Comparison of ENCODE assay signal across 18 cellular contexts in genomic region chr20:37389241-37389747, GRCh38. TPM values are rescaled to one million over a fixed set of nuclear protein-coding genes. Genes with fewer than 3 reads are reported as not detected.
DNase-seq lines count a peak whose midpoint lies in the region; ATAC-seq and TF ChIP-seq lines count a peak whose summit lies in the region.
"Had no signal": no experiment of that assay in that cellular context is flagged by ENCODE, and none has a peak within 500 bp of the region (broad histone marks: within the 10 kb centered on the region; RNA-seq: fewer than 3 reads in every experiment).

No MANE protein-coding gene starts in this region.

- H2AFZ ChIP-seq in H9 (ENCODE audit: low read length) (no peak overlapping the region), hepatocyte (no peak overlapping the region), osteoblast (ENCODE audit: low read length) (no peak overlapping the region)

- H3K4me2 ChIP-seq in H9 (ENCODE audit: insufficient read depth, insufficient read length, low read length) (no peak overlapping the region), hepatocyte (no peak overlapping the region), osteoblast (ENCODE audit: insufficient read depth, low read length) (no peak overlapping the region)

- H4K91ac ChIP-seq in H9 (ENCODE audit: insufficient read length, low read depth, low read length): no peak overlapping the region

- no peak overlapping the region for H4K8ac ChIP-seq in H9 (replicated peaks; ENCODE audit: insufficient read length, low read depth, low read length)

- no peak overlapping the region for H3T11ph ChIP-seq in H9 (ENCODE audit: low read length)

- no peak for ATAC-seq in HG02884 (IDR thresholded peaks at IDR 0.05; ENCODE audit: unreplicated experiment)

- H3K79me2 ChIP-seq in H9 (ENCODE audit: insufficient read depth, low read length): no peaks in the 10 kb centered on the region
- H3K79me2 ChIP-seq in hepatocyte: no peaks in the 10 kb centered on the region
- no peaks in the 10 kb centered on the region for H3K79me2 ChIP-seq in osteoblast (ENCODE audit: insufficient read depth, low read length)

- H3K9me2 ChIP-seq in hepatocyte (replicated peaks; ENCODE audit: insufficient read depth): no peaks in the 10 kb centered on the region

- H3K9ac ChIP-seq in H9 (ENCODE audit: extremely low read depth, insufficient read length, low read length): no peak overlapping the region

- no peaks in the 10 kb centered on the region for H3K27me3 ChIP-seq in H9 (ENCODE audit: insufficient read depth, low read length)
- no peaks in the 10 kb centered on the region for H3K27me3 ChIP-seq in hepatocyte
- no peaks in the 10 kb centered on the region for H3K27me3 ChIP-seq in osteoblast (ENCODE audit: insufficient read depth, low read length)

- no peak overlapping the region for H2BK120ac ChIP-seq in H9 (ENCODE audit: low read depth, low read length, poor library complexity, severe bottlenecking)

- H3K9me3 Mint-ChIP-seq in H9: no peaks in the 10 kb centered on the region; a peak in 1 of 5 replicates
- H3K9me3 Mint-ChIP-seq: CD4-positive, alpha-beta T cell had no signal

- no peaks in the 10 kb centered on the region; the same call in 1 of the 2 replicates for H3K27me3 Mint-ChIP-seq in H9 (ENCODE audit: low read depth)
- H3K27me3 Mint-ChIP-seq: B cell; CD4-positive, alpha-beta T cell had no signal

- no peak overlapping the region for H2BK5ac ChIP-seq in H9 (ENCODE audit: insufficient read length, low read length)

- H3K36me3 ChIP-seq in hepatocyte (replicated peaks; ENCODE audit: insufficient read depth, low read depth): no peaks in the 10 kb centered on the region
- peaks cover 48% of the 10 kb centered on the region for H3K36me3 ChIP-seq in osteoblast (ENCODE audit: insufficient read depth, low read length)

- no peak overlapping the region for H3K4me3 Mint-ChIP-seq in H9
- H3K4me3 Mint-ChIP-seq: B cell; CD4-positive, alpha-beta T cell had no signal

- H3K4me3 ChIP-seq in hepatocyte (no peak overlapping the region), osteoblast (ENCODE audit: insufficient read depth, low read length) (no peak overlapping the region)

- H4K5ac ChIP-seq in H9 (ENCODE audit: insufficient read length, low read depth, low read length): no peak overlapping the region

- H3K9me3 ChIP-seq in H9 (ENCODE audit: control insufficient read depth, low read depth, low read length) (no peaks in the 10 kb centered on the region), hepatocyte (ENCODE audit: low read depth) (no peaks in the 10 kb centered on the region), osteoblast (ENCODE audit: low read depth, low read length) (no peaks in the 10 kb centered on the region)

- H3K36me3 Mint-ChIP-seq in H9 (ENCODE audit: insufficient read depth in 1 of 3, low read depth in 3 of 3): peaks cover 9 to 44% (median 34%) of the 10 kb centered on the region in 3 experiments

- H3K4me1 Mint-ChIP-seq in H9: peaks cover 7 to 16% of the 10 kb centered on the region in 2 experiments

- H3K4me1 ChIP-seq in H9 (ENCODE audit: insufficient read depth, low read length) (no peaks in the 10 kb centered on the region; the same call in 1 of the 2 replicates), hepatocyte (ENCODE audit: insufficient read depth) (no peaks in the 10 kb centered on the region), osteoblast (ENCODE audit: insufficient read depth, low read length) (no peaks in the 10 kb centered on the region)

- no peak overlapping the region for H3K18ac ChIP-seq in H9 (ENCODE audit: insufficient read length, low read depth, low read length)

- no peak overlapping the region for H2BK15ac ChIP-seq in H9 (ENCODE audit: low read depth, low read length)

- no peak overlapping the region for H3K56ac ChIP-seq in H9 (ENCODE audit: insufficient read length, low read depth, low read length)

- no peak overlapping the region for H3K14ac ChIP-seq in H9 (ENCODE audit: insufficient read depth, low read length)

- no peak overlapping the region for H3K27ac ChIP-seq in H9 (ENCODE audit: insufficient read length, low read depth, low read length)
- H3K27ac ChIP-seq in hepatocyte: no peak overlapping the region
- no peak overlapping the region for H3K27ac ChIP-seq in osteoblast (ENCODE audit: low read depth, low read length)

- H3K4ac ChIP-seq in H9 (ENCODE audit: low read depth, low read length): no peak overlapping the region

- no peak overlapping the region for H3K23ac ChIP-seq in H9 (ENCODE audit: insufficient read length, low read depth, low read length)

- TF ChIP-seq CTCF in H9 (conservative IDR thresholded peaks at IDR 0.05) (no peak), hepatocyte (IDR thresholded peaks at IDR 0.05; ENCODE audit: poor library complexity) (no peak), osteoblast (IDR thresholded peaks at IDR 0.05; ENCODE audit: extremely low read depth, low read depth, low read length) (no peak)

- no peaks in the 10 kb centered on the region for H3K23me2 ChIP-seq in H9 (ENCODE audit: insufficient read length, low read depth, low read length, poor library complexity, severe bottlenecking)

- WGBS in H9 (ENCODE audit: extremely low coverage, insufficient read length, low lambda C conversion rate): no CpG with 5 or more reads among the region's 12 CpGs
- WGBS in hepatocyte (ENCODE audit: low lambda C conversion rate, missing lambda C conversion rate): 99% methylated on average over 12 of the region's 12 CpGs

- H3K27ac Mint-ChIP-seq in H9: no peak overlapping the region
- H3K27ac Mint-ChIP-seq: B cell; CD4-positive, alpha-beta T cell had no signal

- no peak overlapping the region for H2BK12ac ChIP-seq in H9 (ENCODE audit: insufficient read length, low read depth, low read length)

- no peak overlapping the region for H2AK5ac ChIP-seq in H9 (ENCODE audit: insufficient read length, low read length)

- H4K20me1 ChIP-seq in H9 (ENCODE audit: control insufficient read depth, insufficient read depth, insufficient read length) (no peaks in the 10 kb centered on the region), hepatocyte (ENCODE audit: insufficient read depth, poor library complexity, severe bottlenecking) (no peaks in the 10 kb centered on the region), osteoblast (ENCODE audit: insufficient read depth, low read length) (peaks cover 8% of the 10 kb centered on the region)

- peak; percentile 24 for DNase-seq in 8988T
- DNase-seq in H9: peak; percentile 20
- DNase-seq in hepatocyte (ENCODE audit: low spot score): peak; percentile 5
- peak; percentile 67 for DNase-seq in osteoblast (ENCODE audit: insufficient read length, low spot score, missing footprints)
- no peak for DNase-seq in NCI-H1694 (lab: John Stamatoyannopoulos, UW)
- DNase-seq in NCI-H1105 (lab: John Stamatoyannopoulos, UW): no peak
- no peak for DNase-seq in SHP77 (lab: John Stamatoyannopoulos, UW)
- DNase-seq: CD4-positive, alpha-beta T cell; DND-41; GDM1; NCI-H1436 treated with DMSO at 0.1 percent for 48 hours; NCI-H2081 treated with DMSO at 0.1 percent for 48 hours; NCI-H526 treated with DMSO at 0.1 percent for 48 hours; NK-92 treated with Interleukin-12 subunit alpha and Interleukin-12 subunit beta, amount 100 ng/mL, for 24 hours; OCI-M1; RPMI8226 had no signal

- no peaks in the 10 kb centered on the region for H3K79me1 ChIP-seq in H9 (ENCODE audit: insufficient read depth, low read depth, low read length, poor library complexity, severe bottlenecking)

- no peak overlapping the region for H2BK20ac ChIP-seq in H9 (ENCODE audit: low read depth, low read length, poor library complexity, severe bottlenecking)

RNA-seq across cellular contexts. Expression of gene SRC, which starts 43.4 kb away (rescaled TPM):
- total RNA-seq in H9 (2021): 37.5 and 44.5 TPM in 2 replicates
- total RNA-seq in hepatocyte: 45.5 and 69.8 TPM in 2 replicates
- 55.1 and 56.4 TPM in 2 replicates for polyA plus RNA-seq in hepatocyte
- 22.1 and 22.4 TPM in 2 replicates for total RNA-seq in osteoblast

Comparison
In these comparisons a context has a peak if more than half of its experiments do, and no peak if none do; other contexts are left out.
1. DNase-seq: peak in 8988T (single experiment), H9 (single experiment), hepatocyte (single experiment) and osteoblast (single experiment); none in NCI-H1694 (single experiment), NCI-H1105 (single experiment) and SHP77 (0 of 2).